ENCODE assay signal across 2 cellular contexts in the genomic region with DNA sequence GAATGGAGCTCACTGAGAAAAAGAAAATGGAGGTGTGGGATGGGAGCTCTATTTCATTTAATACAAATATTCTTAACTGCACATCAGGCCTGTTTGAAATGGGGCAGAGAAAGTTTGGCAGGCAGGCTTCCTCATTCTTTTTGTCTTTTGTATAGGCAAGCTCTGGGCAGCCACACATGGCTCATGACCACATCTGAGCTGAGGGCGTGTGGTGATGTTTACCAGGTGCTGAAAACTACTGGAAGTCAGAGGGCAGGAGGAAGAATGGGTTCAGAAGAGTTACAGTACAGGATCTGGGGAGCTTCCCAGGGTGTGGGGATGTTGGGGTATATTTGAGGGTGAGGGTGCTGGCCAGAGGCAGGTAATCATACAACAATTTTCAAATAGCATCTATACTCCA.
TF ChIP-seq lines count a peak whose summit lies in the region.

No MANE protein-coding gene starts in this region.

TF ChIP-seq in IMR-90, 13 proteins besides CTCF, POLR2A, EP300 and RAD21 (continued from another document):
- TF ChIP-seq MXI1 (IDR thresholded peaks at IDR 0.05; ENCODE audit: borderline replicate concordance, low read depth, low read length) (no peak), CEBPB (IDR thresholded peaks at IDR 0.05; ENCODE audit: low read depth, low read length) (no peak), BHLHE40 (IDR thresholded peaks at IDR 0.05; ENCODE audit: low read depth, low read length) (no peak), MAFK (IDR thresholded peaks at IDR 0.05; ENCODE audit: low read depth, low read length) (no peak), RFX5 (IDR thresholded peaks at IDR 0.05; ENCODE audit: low read depth, low read length) (no peak), RCOR1 (IDR thresholded peaks at IDR 0.05; ENCODE audit: insufficient replicate concordance, low read length) (no peak), SMC3 (IDR thresholded peaks at IDR 0.05; ENCODE audit: low read depth, low read length) (no peak), NFE2L2 (IDR thresholded peaks at IDR 0.05; ENCODE audit: low read depth, low read length) (no peak)
- TF ChIP-seq, protein P1, sequence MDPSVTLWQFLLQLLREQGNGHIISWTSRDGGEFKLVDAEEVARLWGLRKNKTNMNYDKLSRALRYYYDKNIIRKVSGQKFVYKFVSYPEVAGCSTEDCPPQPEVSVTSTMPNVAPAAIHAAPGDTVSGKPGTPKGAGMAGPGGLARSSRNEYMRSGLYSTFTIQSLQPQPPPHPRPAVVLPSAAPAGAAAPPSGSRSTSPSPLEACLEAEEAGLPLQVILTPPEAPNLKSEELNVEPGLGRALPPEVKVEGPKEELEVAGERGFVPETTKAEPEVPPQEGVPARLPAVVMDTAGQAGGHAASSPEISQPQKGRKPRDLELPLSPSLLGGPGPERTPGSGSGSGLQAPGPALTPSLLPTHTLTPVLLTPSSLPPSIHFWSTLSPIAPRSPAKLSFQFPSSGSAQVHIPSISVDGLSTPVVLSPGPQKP (IDR thresholded peaks at IDR 0.05; ENCODE audit: borderline replicate concordance, low read depth, low read length) = no peak

TF ChIP-seq in SK-N-SH, 30 proteins besides CTCF, POLR2A, EP300 and RAD21 (continued from another document):
- TF ChIP-seq TCF12 (IDR thresholded peaks at IDR 0.05) (peak; percentile 60; the same call in 1 of the 2 replicates), YY1 (IDR thresholded peaks at IDR 0.05; ENCODE audit: low read depth) (no peak)
